17 cellular contexts compared by ENCODE assay signal in genomic region chr10:132309466-132309865, GRCh38. TPM values are rescaled to one million over a fixed set of nuclear protein-coding genes. Genes with fewer than 3 reads are reported as not detected.
DNase-seq lines count a peak whose midpoint lies in the region; ATAC-seq and TF ChIP-seq lines count a peak whose summit lies in the region.
"Had no signal": no experiment of that assay in that cellular context is flagged by ENCODE, and none has a peak within 500 bp of the region (broad histone marks: within the 10 kb centered on the region; RNA-seq: fewer than 3 reads in every experiment).

No MANE protein-coding gene starts in this region.

- TF ChIP-seq EP300 in sigmoid colon (IDR thresholded peaks at IDR 0.05), result no peak

- no peaks in the 10 kb centered on the region for H3K79me2 ChIP-seq in trophoblast cell (ENCODE audit: control insufficient read depth, insufficient read depth, low read length, poor library complexity)

- no peak overlapping the region for H3K18ac ChIP-seq in trophoblast cell (ENCODE audit: low read length)

- no peak overlapping the region for H2AK5ac ChIP-seq in trophoblast cell (ENCODE audit: low read length)

- H3K36me3 ChIP-seq in sigmoid colon, result no peaks in the 10 kb centered on the region
- H3K36me3 ChIP-seq in trophoblast cell (ENCODE audit: control insufficient read depth in 1 of 2, insufficient read depth in 2 of 2, low read length in 2 of 2), result no peaks in the 10 kb centered on the region
- H3K36me3 ChIP-seq: adrenal gland, upper lobe of left lung, WERI-Rb-1 had no signal

- TF ChIP-seq POLR2A in sigmoid colon (IDR thresholded peaks at IDR 0.05), result no peak
- TF ChIP-seq POLR2A in GM18505 (IDR thresholded peaks at IDR 0.05; ENCODE audit: borderline replicate concordance, extremely low read depth, insufficient read depth, insufficient read length), result no peak

- no peak overlapping the region for H4K91ac ChIP-seq in trophoblast cell (ENCODE audit: low read depth, low read length)

- H2BK120ac ChIP-seq in trophoblast cell (ENCODE audit: insufficient read depth, low read length, poor library complexity), result no peak overlapping the region

- H3K4me3 ChIP-seq in sigmoid colon, result no peak overlapping the region
- H3K4me3 ChIP-seq in trophoblast cell (ENCODE audit: low read depth, low read length), result no peak overlapping the region

- no peak overlapping the region for H3K4me2 ChIP-seq in trophoblast cell (ENCODE audit: low read length)

- H3K4ac ChIP-seq in trophoblast cell (ENCODE audit: low read depth, low read length), result no peak overlapping the region

- H3K27ac Mint-ChIP-seq in activated T-cell treated with anti-CD3 and anti-CD28 coated beads, Interleukin-2, amount 50 U/mL, for 24 hours, result no peak overlapping the region
- no peak overlapping the region for H3K27ac Mint-ChIP-seq in T-helper 17 cell
- H3K27ac Mint-ChIP-seq in glutamatergic neuron (ENCODE audit: unreplicated experiment), result no peak overlapping the region
- H3K27ac Mint-ChIP-seq: H9 had no signal

- H3K23ac ChIP-seq in trophoblast cell (ENCODE audit: low read length), result no peak overlapping the region

- no peak overlapping the region for H4K12ac ChIP-seq in trophoblast cell (ENCODE audit: low read depth, low read length)

- H2BK12ac ChIP-seq in trophoblast cell (ENCODE audit: low read length), result no peak overlapping the region

- peak; percentile 32 for DNase-seq in activated T-cell treated with anti-CD3 and anti-CD28 coated beads, Interleukin-2, amount 50 U/mL, for 24 hours
- DNase-seq in activated T-cell treated with anti-CD3 and anti-CD28 coated beads for 4 hours (no peak), T-helper 17 cell (no peak), glutamatergic neuron (no peak), sigmoid colon (peak; percentile 64), HUDEP-2 (lab: John Stamatoyannopoulos, UW; ENCODE audit: unreplicated experiment in 76 of 76) (no peak), trophoblast cell (no peak)
- DNase-seq: caudate nucleus; effector memory CD4-positive, alpha-beta T cell; H9; Kasumi-1; NCI-H1436; NCI-H2227 treated with DMSO at 0.1 percent for 48 hours; WERI-Rb-1 had no signal

- peaks cover 3% of the 10 kb centered on the region for H3K36me3 Mint-ChIP-seq in activated T-cell treated with anti-CD3 and anti-CD28 coated beads, Interleukin-2, amount 50 U/mL, for 24 hours (ENCODE audit: low read depth)
- H3K36me3 Mint-ChIP-seq in T-helper 17 cell (ENCODE audit: low read depth) (no peaks in the 10 kb centered on the region), glutamatergic neuron (ENCODE audit: unreplicated experiment) (peaks cover 26% of the 10 kb centered on the region)

- WGBS in sigmoid colon, 2 donors, result 73 to 82% methylated on average over 12 of the region's 12 CpGs
- no CpG with 5 or more reads among the region's 12 CpGs for WGBS in trophoblast cell (ENCODE audit: extremely low coverage, insufficient coverage, insufficient read length)

- no peak overlapping the region for H4K8ac ChIP-seq in trophoblast cell (ENCODE audit: low read depth, low read length)

- ATAC-seq in T-helper 17 cell (no peak), GM18505 (IDR thresholded peaks at IDR 0.05; ENCODE audit: unreplicated experiment) (no peak)

- H3K79me1 ChIP-seq in trophoblast cell (ENCODE audit: low read length), result no peaks in the 10 kb centered on the region

- H3K4me1 Mint-ChIP-seq in activated T-cell treated with anti-CD3 and anti-CD28 coated beads, Interleukin-2, amount 50 U/mL, for 24 hours (ENCODE audit: low read depth), result peaks cover 17% of the 10 kb centered on the region
- peaks cover 6% of the 10 kb centered on the region for H3K4me1 Mint-ChIP-seq in T-helper 17 cell
- H3K4me1 Mint-ChIP-seq in glutamatergic neuron (ENCODE audit: low read depth, unreplicated experiment), result peaks cover 21% of the 10 kb centered on the region

- H3K27me3 Mint-ChIP-seq in activated T-cell treated with anti-CD3 and anti-CD28 coated beads, Interleukin-2, amount 50 U/mL, for 24 hours, result peaks cover 17% of the 10 kb centered on the region
- H3K27me3 Mint-ChIP-seq in T-helper 17 cell, result no peaks in the 10 kb centered on the region
- H3K27me3 Mint-ChIP-seq in glutamatergic neuron (ENCODE audit: unreplicated experiment), result peaks cover 18% of the 10 kb centered on the region

- H3K4me1 ChIP-seq in sigmoid colon (peaks cover 0 to 19% (median 16%) of the 10 kb centered on the region in 4 donors), trophoblast cell (ENCODE audit: control insufficient read depth in 1 of 2, insufficient read depth in 2 of 2, low read length in 2 of 2) (peaks cover 3 to 5% of the 10 kb centered on the region in 2 experiments)

- intact Hi-C loops in sigmoid colon (cut with DNase I), result loop anchor here (5.0 kb wide), 1 partner anchor 37 kb away; no protein-coding TSS in a partner anchor

- TF ChIP-seq CTCF in glutamatergic neuron (IDR thresholded peaks at IDR 0.05; ENCODE audit: partially characterized antibody, unreplicated experiment) (no peak), sigmoid colon (IDR thresholded peaks at IDR 0.05) (no peak)

- H3K27ac ChIP-seq in sigmoid colon (no peak overlapping the region), trophoblast cell (ENCODE audit: low read depth, low read length) (no peak overlapping the region)
- H3K27ac ChIP-seq: WERI-Rb-1 had no signal

- no peaks in the 10 kb centered on the region for H3K9me3 ChIP-seq in T-helper 17 cell (ENCODE audit: control insufficient read depth, low read length, poor library complexity, severe bottlenecking)
- no peaks in the 10 kb centered on the region for H3K9me3 ChIP-seq in sigmoid colon
- H3K9me3 ChIP-seq in trophoblast cell (ENCODE audit: insufficient read depth, low read depth, low read length), result peaks cover 27% of the 10 kb centered on the region
- H3K9me3 ChIP-seq: adrenal gland, upper lobe of left lung had no signal

- H2AFZ ChIP-seq in trophoblast cell (ENCODE audit: insufficient read depth, low read length, poor library complexity), result no peak overlapping the region

- H3K9me3 Mint-ChIP-seq in activated T-cell treated with anti-CD3 and anti-CD28 coated beads, Interleukin-2, amount 50 U/mL, for 24 hours, result no peaks in the 10 kb centered on the region
- H3K9me3 Mint-ChIP-seq in glutamatergic neuron (ENCODE audit: unreplicated experiment), result peaks cover 19% of the 10 kb centered on the region

- H3K27me3 ChIP-seq in sigmoid colon (no peaks in the 10 kb centered on the region), trophoblast cell (ENCODE audit: insufficient read depth, low read length) (peaks cover 36% of the 10 kb centered on the region)
- H3K27me3 ChIP-seq: adrenal gland, upper lobe of left lung had no signal

- no peak overlapping the region for H3K9ac ChIP-seq in trophoblast cell (ENCODE audit: low read length)

- no peak overlapping the region for H2BK5ac ChIP-seq in trophoblast cell (ENCODE audit: low read depth, low read length, poor library complexity)

- peak overlapping the region; percentile 62 for H3K4me3 Mint-ChIP-seq in activated T-cell treated with anti-CD3 and anti-CD28 coated beads, Interleukin-2, amount 50 U/mL, for 24 hours
- H3K4me3 Mint-ChIP-seq in T-helper 17 cell, result peak overlapping the region; percentile 12
- peak overlapping the region; percentile 84 for H3K4me3 Mint-ChIP-seq in glutamatergic neuron (ENCODE audit: unreplicated experiment)

- no peak overlapping the region for H3K14ac ChIP-seq in trophoblast cell (ENCODE audit: low read length)

RNA-seq across cellular contexts. Expression of gene STK32C, which starts 1.7 kb away (rescaled TPM):
- 1 to 10 TPM; 7.1 to 8.4 TPM for total RNA-seq in T-helper 17 cell
- total RNA-seq in glutamatergic neuron (ENCODE audit: unreplicated experiment), result 69.2 TPM
- total RNA-seq in sigmoid colon, result 1 to 10 TPM; 4.3 to 8.4 (median 6.1) TPM
- polyA plus RNA-seq in sigmoid colon, result 10 to 100 TPM; 10.4 to 12.8 (median 12.6) TPM
- polyA plus RNA-seq in trophoblast cell (2013), result 3.3 and 3.8 TPM in 2 replicates

RNA-seq across cellular contexts. Expression of gene LRRC27, which starts 22.5 kb away (rescaled TPM):
- 1 to 10 TPM; 3.5 to 7.6 TPM for total RNA-seq in T-helper 17 cell
- 13.8 TPM for total RNA-seq in glutamatergic neuron (ENCODE audit: unreplicated experiment)
- 10 to 100 TPM in 1 of 4 donors, 1 to 10 TPM in 3; 6.1 to 15.5 (median 8.1) TPM for total RNA-seq in sigmoid colon
- 1 to 10 TPM; 1.4 to 6.2 (median 1.8) TPM for polyA plus RNA-seq in sigmoid colon
- 4.4 and 4.9 TPM in 2 replicates for polyA plus RNA-seq in trophoblast cell (2013)

Comparison
In these comparisons a context has a peak if more than half of its experiments do, and no peak if none do; other contexts are left out.
1. DNase-seq: peak in activated T-cell treated with anti-CD3 and anti-CD28 coated beads, Interleukin-2, amount 50 U/mL, for 24 hours (single experiment) and sigmoid colon (single experiment); none in activated T-cell treated with anti-CD3 and anti-CD28 coated beads for 4 hours (single experiment), T-helper 17 cell (0 of 3), glutamatergic neuron (single experiment), HUDEP-2 (0 of 76) and trophoblast cell (0 of 2).
2. H3K4me3 Mint-ChIP-seq: peak in every context shown above with its lines; median percentile 84 in glutamatergic neuron; 62 in activated T-cell treated with anti-CD3 and anti-CD28 coated beads, Interleukin-2, amount 50 U/mL, for 24 hours; 12 in T-helper 17 cell.